In the genomic region with DNA sequence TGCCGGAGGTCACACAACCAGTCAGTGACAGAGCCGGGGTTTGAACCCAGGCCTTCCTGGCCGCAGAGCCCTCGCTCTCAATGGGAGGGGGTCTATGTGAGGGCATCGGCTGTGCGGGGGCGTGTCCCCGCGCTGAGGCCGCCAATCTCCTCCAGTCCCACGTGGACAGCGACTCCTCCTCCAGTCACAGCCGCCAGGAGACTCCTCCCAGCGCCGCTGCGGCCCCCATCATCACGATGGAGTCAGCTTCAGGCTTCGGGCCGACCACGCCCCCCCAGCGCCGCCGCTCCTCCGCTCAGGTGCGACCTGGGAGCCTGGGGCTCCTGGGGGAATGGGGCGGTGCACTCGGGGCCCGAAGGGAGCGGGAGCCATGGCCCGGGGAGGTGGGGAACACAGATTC, we compare ENCODE assay signal across 10 cellular contexts. TPM values are rescaled to one million over a fixed set of nuclear protein-coding genes. Genes with fewer than 3 reads are reported as not detected.
DNase-seq lines count a peak whose midpoint lies in the region; ATAC-seq and TF ChIP-seq lines count a peak whose summit lies in the region.
"Had no signal": no experiment of that assay in that cellular context is flagged by ENCODE, and none has a peak within 500 bp of the region (broad histone marks: within the 10 kb centered on the region; RNA-seq: fewer than 3 reads in every experiment).

No MANE protein-coding gene starts in this region.

- ATAC-seq in HG03342 (IDR thresholded peaks at IDR 0.05; ENCODE audit: unreplicated experiment): no peak

- DNase-seq in GM06990 (ENCODE audit: extremely low read depth, insufficient read length) (peak; percentile 56), ecto neural progenitor cell (ENCODE audit: low spot score) (peak; percentile 86), dorsolateral prefrontal cortex (no peak), superior temporal gyrus (ENCODE audit: extremely low spot score) (no peak), NCI-H2107 treated with DMSO at 0.1 percent for 48 hours (lab: John Stamatoyannopoulos, UW; ENCODE audit: unreplicated experiment) (no peak)
- peak; percentile 93 for DNase-seq in activated CD4-positive, alpha-beta T cell treated with anti-CD3 and anti-CD28 coated beads, Interleukin-2, amount 10 ng/mL, durations not matched to agents 24 days and 14 days
- DNase-seq: DND-41, psoas muscle had no signal

- H3K27ac ChIP-seq in skin epidermis (peak overlapping the region in 5 of 21 experiments; percentile 72 to 80 (median 74)), dorsolateral prefrontal cortex (no peak overlapping the region)
- H3K27ac ChIP-seq: psoas muscle had no signal

- H3K4me1 Mint-ChIP-seq in activated CD4-positive, alpha-beta T cell treated with anti-CD3 and anti-CD28 coated beads, Interleukin-2, amount 10 ng/mL, durations not matched to agents 24 days and 14 days: peaks cover 28% of the 10 kb centered on the region

- H3K27me3 ChIP-seq in GM06990 (replicated peaks; ENCODE audit: control insufficient read depth, insufficient read depth, low read length) (no peaks in the 10 kb centered on the region; the same call in none of the 2 replicates), dorsolateral prefrontal cortex (no peaks in the 10 kb centered on the region)

- intact Hi-C loops in activated CD4-positive, alpha-beta T cell treated with anti-CD3 and anti-CD28 coated beads, Interleukin-2, amount 10 ng/mL, durations not matched to agents 24 days and 14 days (cut with micrococcal nuclease): no loop called here
- intact Hi-C loops in dorsolateral prefrontal cortex (cut with DNase I): no loop called here

- H3K4me3 ChIP-seq in GM06990 (replicated peaks; ENCODE audit: low read depth, low read length) (no peak overlapping the region), skin epidermis (peak overlapping the region in 6 of 7 experiments; percentile 7 to 53 (median 38)), dorsolateral prefrontal cortex (no peak overlapping the region)
- H3K4me3 ChIP-seq: psoas muscle had no signal

- H3K9me3 Mint-ChIP-seq in activated CD4-positive, alpha-beta T cell treated with anti-CD3 and anti-CD28 coated beads, Interleukin-2, amount 10 ng/mL, durations not matched to agents 24 days and 14 days: no peaks in the 10 kb centered on the region

- peaks cover 2% of the 10 kb centered on the region for H3K36me3 Mint-ChIP-seq in activated CD4-positive, alpha-beta T cell treated with anti-CD3 and anti-CD28 coated beads, Interleukin-2, amount 10 ng/mL, durations not matched to agents 24 days and 14 days (ENCODE audit: low read depth)

- H3K36me3 ChIP-seq in GM06990 (ENCODE audit: control insufficient read depth, insufficient read depth, low read length): no peaks in the 10 kb centered on the region

- TF ChIP-seq CTCF in GM06990 (IDR thresholded peaks at IDR 0.05; ENCODE audit: insufficient read depth, low read length, poor library complexity, severe bottlenecking) (no peak), dorsolateral prefrontal cortex (IDR thresholded peaks at IDR 0.05 in 54 of 56, conservative IDR thresholded peaks at IDR 0.05 in 2 of 56; ENCODE audit: low read depth in 1 of 56, partially characterized antibody in 56 of 56) (no peak)

- H3K27me3 Mint-ChIP-seq in activated CD4-positive, alpha-beta T cell treated with anti-CD3 and anti-CD28 coated beads, Interleukin-2, amount 10 ng/mL, durations not matched to agents 24 days and 14 days: peaks cover 22% of the 10 kb centered on the region

- peak overlapping the region; percentile 84 for H3K27ac Mint-ChIP-seq in activated CD4-positive, alpha-beta T cell treated with anti-CD3 and anti-CD28 coated beads, Interleukin-2, amount 10 ng/mL, durations not matched to agents 24 days and 14 days

- peak overlapping the region; percentile 85 for H3K4me3 Mint-ChIP-seq in activated CD4-positive, alpha-beta T cell treated with anti-CD3 and anti-CD28 coated beads, Interleukin-2, amount 10 ng/mL, durations not matched to agents 24 days and 14 days

RNA-seq across cellular contexts. Expression of a gene that starts 6.0 kb away (rescaled TPM):
- total RNA-seq in activated CD4-positive, alpha-beta T cell treated with anti-CD3 and anti-CD28 coated beads, Interleukin-2, amount 10 ng/mL, durations not matched to agents 24 days and 14 days: 2.9 and 3.0 TPM in 2 replicates
- total RNA-seq in dorsolateral prefrontal cortex: 10 to 100 TPM in 62 of 120 experiments, 1 to 10 TPM in 58; 4.8 to 22.5 (median 10.3) TPM

RNA-seq across cellular contexts. Expression of a gene that starts 6.7 kb away (rescaled TPM):
- total RNA-seq in activated CD4-positive, alpha-beta T cell treated with anti-CD3 and anti-CD28 coated beads, Interleukin-2, amount 10 ng/mL, durations not matched to agents 24 days and 14 days: 0.47 and 1.0 TPM in 2 replicates
- 1 to 10 TPM in 101 of 120 experiments, under 1 TPM in 18, not detected in 1; 0.34 to 6.3 (median 1.7) TPM for total RNA-seq in dorsolateral prefrontal cortex

RNA-seq across cellular contexts. Expression of a gene that starts 8.4 kb away (rescaled TPM):
- total RNA-seq in activated CD4-positive, alpha-beta T cell treated with anti-CD3 and anti-CD28 coated beads, Interleukin-2, amount 10 ng/mL, durations not matched to agents 24 days and 14 days: 25.3 and 30.4 TPM in 2 replicates
- 10 to 100 TPM; 31.5 to 65.9 (median 44.2) TPM for total RNA-seq in dorsolateral prefrontal cortex

RNA-seq across cellular contexts. Expression of a gene that starts 20.1 kb away (rescaled TPM):
- 314 and 315 TPM in 2 replicates for total RNA-seq in activated CD4-positive, alpha-beta T cell treated with anti-CD3 and anti-CD28 coated beads, Interleukin-2, amount 10 ng/mL, durations not matched to agents 24 days and 14 days
- 100 to 1,000 TPM in 115 of 120 experiments, 10 to 100 TPM in 5; 65.8 to 185 (median 140) TPM for total RNA-seq in dorsolateral prefrontal cortex

RNA-seq across cellular contexts. Expression of a gene that starts 31.5 kb away (rescaled TPM):
- 2.1 and 2.2 TPM in 2 replicates for total RNA-seq in activated CD4-positive, alpha-beta T cell treated with anti-CD3 and anti-CD28 coated beads, Interleukin-2, amount 10 ng/mL, durations not matched to agents 24 days and 14 days
- 1 to 10 TPM in 76 of 120 experiments, under 1 TPM in 44; 0.27 to 4.2 (median 1.1) TPM for total RNA-seq in dorsolateral prefrontal cortex

Comparison
In these comparisons a context has a peak if more than half of its experiments do, and no peak if none do; other contexts are left out.
1. DNase-seq: peak in GM06990 (single experiment), activated CD4-positive, alpha-beta T cell treated with anti-CD3 and anti-CD28 coated beads, Interleukin-2, amount 10 ng/mL, durations not matched to agents 24 days and 14 days (single experiment) and ecto neural progenitor cell (single experiment); none in dorsolateral prefrontal cortex (0 of 10), superior temporal gyrus (single experiment) and NCI-H2107 treated with DMSO at 0.1 percent for 48 hours (single experiment).
2. H3K4me3 ChIP-seq: peak in skin epidermis (6 of 7); none in GM06990 (single experiment) and dorsolateral prefrontal cortex (0 of 59).